In genomic region chr4:67581208-67581857, GRCh38 we compare ENCODE assay signal across 14 cellular contexts. TPM values are rescaled to one million over a fixed set of nuclear protein-coding genes. Genes with fewer than 3 reads are reported as not detected.
DNase-seq lines count a peak whose midpoint lies in the region; ATAC-seq and TF ChIP-seq lines count a peak whose summit lies in the region.
"Had no signal": no experiment of that assay in that cellular context is flagged by ENCODE, and none has a peak within 500 bp of the region (broad histone marks: within the 10 kb centered on the region; RNA-seq: fewer than 3 reads in every experiment).

No MANE protein-coding gene starts in this region.

- H3K9me3 ChIP-seq in hepatocyte (ENCODE audit: low read depth) (no peaks in the 10 kb centered on the region), mammary epithelial cell (replicated peaks; ENCODE audit: insufficient read depth, low read length) (no peaks in the 10 kb centered on the region)
- H3K9me3 ChIP-seq: left lung, tibial artery had no signal

- H2AFZ ChIP-seq in hepatocyte (no peak overlapping the region), mammary epithelial cell (ENCODE audit: low read depth, low read length) (no peak overlapping the region)

- TF ChIP-seq CTCF in hepatocyte (IDR thresholded peaks at IDR 0.05; ENCODE audit: poor library complexity) = no peak
- TF ChIP-seq CTCF in mammary epithelial cell (conservative IDR thresholded peaks at IDR 0.05 in 1 of 2, IDR thresholded peaks at IDR 0.05 in 1 of 2; ENCODE audit: extremely low read depth in 1 of 2, insufficient read depth in 1 of 2, low read depth in 1 of 2, low read length in 2 of 2) = no peak

- H3K9ac ChIP-seq in mammary epithelial cell (ENCODE audit: insufficient read depth, low read length) = no peak overlapping the region

- peaks cover 69% of the 10 kb centered on the region for H3K36me3 Mint-ChIP-seq in T-helper 2 cell treated with Interferon-gamma antibody and Interleukin-4, amounts not matched to agents 5 μg/mL and 100 μg/mL, for 36 hours (ENCODE audit: low read depth)

- H3K79me2 ChIP-seq in hepatocyte = no peaks in the 10 kb centered on the region
- no peaks in the 10 kb centered on the region for H3K79me2 ChIP-seq in mammary epithelial cell (ENCODE audit: insufficient read depth, low read length)

- H3K27me3 Mint-ChIP-seq in T-helper 2 cell treated with Interferon-gamma antibody and Interleukin-4, amounts not matched to agents 5 μg/mL and 100 μg/mL, for 36 hours (ENCODE audit: low read depth) = no peaks in the 10 kb centered on the region
- no peaks in the 10 kb centered on the region for H3K27me3 Mint-ChIP-seq in stimulated activated naive CD8-positive, alpha-beta T cell treated with anti-CD3 and anti-CD28 coated beads, Interleukin-15, amount 100 ng/mL, for 72 hours

- peak overlapping the region; percentile 73 for H3K4me3 Mint-ChIP-seq in T-helper 2 cell treated with Interferon-gamma antibody and Interleukin-4, amounts not matched to agents 5 μg/mL and 100 μg/mL, for 36 hours
- H3K4me3 Mint-ChIP-seq in stimulated activated naive CD8-positive, alpha-beta T cell treated with anti-CD3 and anti-CD28 coated beads, Interleukin-15, amount 100 ng/mL, for 72 hours = peak overlapping the region; percentile 56 to 67
- H3K4me3 Mint-ChIP-seq: endodermal cell had no signal

- intact Hi-C loops in Right ventricle myocardium superior (cut with DNase I) (no loop called here), mammary epithelial cell (cut with micrococcal nuclease) (no loop called here)

- H3K9me2 ChIP-seq in hepatocyte (replicated peaks; ENCODE audit: insufficient read depth) = no peaks in the 10 kb centered on the region

- H3K27ac Mint-ChIP-seq in T-helper 2 cell treated with Interferon-gamma antibody and Interleukin-4, amounts not matched to agents 5 μg/mL and 100 μg/mL, for 36 hours = peak overlapping the region; percentile 81
- H3K27ac Mint-ChIP-seq in stimulated activated naive CD8-positive, alpha-beta T cell treated with anti-CD3 and anti-CD28 coated beads, Interleukin-15, amount 100 ng/mL, for 72 hours = peak overlapping the region; percentile 1 to 38
- H3K27ac Mint-ChIP-seq: endodermal cell had no signal

- H3K4me3 ChIP-seq in hepatocyte (no peak overlapping the region), mammary epithelial cell (replicated peaks in 1 of 3; ENCODE audit: insufficient read depth in 1 of 3, low read depth in 2 of 3, low read length in 3 of 3) (no peak overlapping the region)
- H3K4me3 ChIP-seq: left lung, tibial artery had no signal

- H3K36me3 ChIP-seq in hepatocyte (replicated peaks; ENCODE audit: insufficient read depth, low read depth) (no peaks in the 10 kb centered on the region), mammary epithelial cell (ENCODE audit: insufficient read depth, low read length) (no peaks in the 10 kb centered on the region)
- H3K36me3 ChIP-seq: left lung, tibial artery had no signal

- peak; percentile 18 for DNase-seq in stimulated activated CD4-positive, alpha-beta T cell treated with anti-CD3 and anti-CD28 coated beads, Interleukin-4, amount 100 ng/mL, for 24 hours
- no peak for DNase-seq in stimulated activated CD4-positive, alpha-beta T cell treated with anti-CD3 and anti-CD28 coated beads, Interleukin-4, amount 100 ng/mL, for 4 hours
- peak; percentile 44 for DNase-seq in T-helper 2 cell treated with Interferon-gamma antibody and Interleukin-4, amounts not matched to agents 5 μg/mL and 100 μg/mL, for 36 hours (ENCODE audit: low spot score)
- DNase-seq in stimulated activated naive CD8-positive, alpha-beta T cell treated with anti-CD3 and anti-CD28 coated beads, Interleukin-15, amount 100 ng/mL, for 72 hours = no peak
- DNase-seq in hepatocyte (ENCODE audit: low spot score) (no peak), Right ventricle myocardium superior (no peak), mammary epithelial cell (no peak)
- DNase-seq: AML-193, endodermal cell, left lung, tibial artery had no signal

- H3K4me1 Mint-ChIP-seq in T-helper 2 cell treated with Interferon-gamma antibody and Interleukin-4, amounts not matched to agents 5 μg/mL and 100 μg/mL, for 36 hours (ENCODE audit: low read depth) = peaks cover 38% of the 10 kb centered on the region
- H3K4me1 Mint-ChIP-seq in stimulated activated naive CD8-positive, alpha-beta T cell treated with anti-CD3 and anti-CD28 coated beads, Interleukin-15, amount 100 ng/mL, for 72 hours = peaks cover 44% of the 10 kb centered on the region
- H3K4me1 Mint-ChIP-seq: endodermal cell had no signal

- dilution Hi-C loops in mammary epithelial cell (cut with HindIII; ENCODE audit: low sequenced_read_pairs) = no loop called here

- H3K27ac ChIP-seq in hepatocyte (no peak overlapping the region), mammary epithelial cell (ENCODE audit: insufficient read depth, low read depth, low read length) (no peak overlapping the region)
- H3K27ac ChIP-seq: left lung, tibial artery had no signal

- H3K4me2 ChIP-seq in hepatocyte = no peak overlapping the region
- no peak overlapping the region for H3K4me2 ChIP-seq in mammary epithelial cell (ENCODE audit: insufficient read depth, low read depth, low read length)

- H3K27me3 ChIP-seq in hepatocyte = no peaks in the 10 kb centered on the region
- no peaks in the 10 kb centered on the region for H3K27me3 ChIP-seq in mammary epithelial cell (ENCODE audit: insufficient read depth, low read length)
- H3K27me3 ChIP-seq: left lung, tibial artery had no signal

- BruUV-seq in mammary epithelial cell (replicated peaks; lab: Mats Ljungman, UMichigan) = no TSS peak

- no peaks in the 10 kb centered on the region for H3K4me1 ChIP-seq in hepatocyte (ENCODE audit: insufficient read depth)
- H3K4me1 ChIP-seq in mammary epithelial cell (ENCODE audit: insufficient read depth, low read length) = no peaks in the 10 kb centered on the region
- H3K4me1 ChIP-seq: left lung, tibial artery had no signal

- in situ Hi-C loops in mammary epithelial cell (cut with MboI; ENCODE audit: low sequenced_read_pairs in 2 of 2) = no loop called here

- no peaks in the 10 kb centered on the region for H4K20me1 ChIP-seq in hepatocyte (ENCODE audit: insufficient read depth, poor library complexity, severe bottlenecking)
- no peaks in the 10 kb centered on the region for H4K20me1 ChIP-seq in mammary epithelial cell (ENCODE audit: insufficient read depth, low read length)

- CTCF ChIA-PET in mammary epithelial cell (lab: Charles Lee; ENCODE audit: low non-redundant PET) = no interaction called here

- WGBS in hepatocyte (ENCODE audit: low lambda C conversion rate, missing lambda C conversion rate) = 83% methylated on average over 8 of the region's 8 CpGs
- WGBS in mammary epithelial cell (ENCODE audit: low coverage, missing lambda C conversion rate) = 76% methylated on average over 8 of the region's 8 CpGs

- ATAC-seq in HG02763 (IDR thresholded peaks at IDR 0.05; ENCODE audit: unreplicated experiment) = peak; percentile 50
- ATAC-seq in stimulated activated naive CD8-positive, alpha-beta T cell treated with anti-CD3 and anti-CD28 coated beads, Interleukin-15, amount 100 ng/mL, for 72 hours = peak; percentile 77
- ATAC-seq in Right ventricle myocardium superior (ENCODE audit: poor library complexity) = no peak
- ATAC-seq: left lung, Panc1 had no signal

- H3K9me3 Mint-ChIP-seq in T-helper 2 cell treated with Interferon-gamma antibody and Interleukin-4, amounts not matched to agents 5 μg/mL and 100 μg/mL, for 36 hours = no peaks in the 10 kb centered on the region
- H3K9me3 Mint-ChIP-seq in stimulated activated naive CD8-positive, alpha-beta T cell treated with anti-CD3 and anti-CD28 coated beads, Interleukin-15, amount 100 ng/mL, for 72 hours = peaks cover 0 to 7% of the 10 kb centered on the region in 2 donors
- H3K9me3 Mint-ChIP-seq: endodermal cell had no signal

RNA-seq across cellular contexts. Expression of gene STAP1, which starts 22.8 kb away (rescaled TPM):
- total RNA-seq in hepatocyte = not detected in 2 replicates
- polyA plus RNA-seq in hepatocyte = not detected in 2 replicates
- not detected for total RNA-seq in Right ventricle myocardium superior
- not detected for total RNA-seq in mammary epithelial cell
- polyA plus RNA-seq in mammary epithelial cell = not detected
- polyA minus RNA-seq in mammary epithelial cell = not detected
- total RNA-seq: endodermal cell, M059J had no signal

RNA-seq across cellular contexts. Expression of gene CENPC, which starts 36.0 kb away (rescaled TPM):
- total RNA-seq in hepatocyte (19.7 and 20.8 TPM in 2 replicates), Right ventricle myocardium superior (6.9 TPM), mammary epithelial cell (10 to 100 TPM; 12.3 to 13.0 TPM)
- polyA plus RNA-seq in hepatocyte (11.2 and 12.2 TPM in 2 replicates), mammary epithelial cell (3.0 TPM)
- polyA minus RNA-seq in mammary epithelial cell = 4.9 TPM

Comparison
In these comparisons a context has a peak if more than half of its experiments do, and no peak if none do; other contexts are left out.
1. DNase-seq: peak in stimulated activated CD4-positive, alpha-beta T cell treated with anti-CD3 and anti-CD28 coated beads, Interleukin-4, amount 100 ng/mL, for 24 hours (single experiment) and T-helper 2 cell treated with Interferon-gamma antibody and Interleukin-4, amounts not matched to agents 5 μg/mL and 100 μg/mL, for 36 hours (single experiment); none in stimulated activated CD4-positive, alpha-beta T cell treated with anti-CD3 and anti-CD28 coated beads, Interleukin-4, amount 100 ng/mL, for 4 hours (0 of 2), stimulated activated naive CD8-positive, alpha-beta T cell treated with anti-CD3 and anti-CD28 coated beads, Interleukin-15, amount 100 ng/mL, for 72 hours (0 of 2), hepatocyte (single experiment), Right ventricle myocardium superior (single experiment) and mammary epithelial cell (single experiment).